Comparison of ENCODE assay signal across 9 cellular contexts in the genomic region with DNA sequence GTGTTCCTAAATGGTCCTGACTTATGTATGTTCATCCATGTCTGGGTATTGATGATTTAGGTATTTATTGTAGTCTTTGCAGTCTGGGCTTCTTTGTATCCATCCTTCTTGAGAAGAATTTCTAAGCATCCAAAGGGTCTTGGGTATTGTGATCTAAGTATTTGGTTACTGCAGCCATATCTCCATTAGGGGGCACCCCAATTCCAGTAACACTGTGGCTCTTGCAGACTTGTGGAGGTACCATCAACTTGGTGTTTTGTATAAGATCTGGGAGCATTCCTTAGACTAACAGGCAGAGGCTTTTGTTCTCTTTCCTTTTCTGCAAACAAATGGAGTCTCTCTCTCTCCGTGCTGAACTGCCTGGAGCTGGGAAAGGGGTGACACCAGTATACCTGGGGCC.
DNase-seq lines count a peak whose midpoint lies in the region; TF ChIP-seq lines count a peak whose summit lies in the region.
"Had no signal": no experiment of that assay in that cellular context is flagged by ENCODE, and none has a peak within 500 bp of the region (broad histone marks: within the 10 kb centered on the region; RNA-seq: fewer than 3 reads in every experiment).

No MANE protein-coding gene starts in this region.

- H3K4me3 ChIP-seq in OCI-LY7 (ENCODE audit: low read depth, low read length, poor library complexity, severe bottlenecking) = no peak overlapping the region

- H4K20me1 ChIP-seq in OCI-LY7 (ENCODE audit: insufficient read depth, low read length) = no peaks in the 10 kb centered on the region

- H3K9me3 ChIP-seq in OCI-LY7 (ENCODE audit: low read length) = no peaks in the 10 kb centered on the region

- H2AFZ ChIP-seq in OCI-LY7 (ENCODE audit: low read length) = no peak overlapping the region

- H3K79me2 ChIP-seq in OCI-LY7 (ENCODE audit: insufficient read depth, low read depth, low read length) = no peaks in the 10 kb centered on the region

- no peaks in the 10 kb centered on the region for H3K9me2 ChIP-seq in OCI-LY7 (ENCODE audit: insufficient read depth, low read length)

- no peak overlapping the region for H3K4me2 ChIP-seq in OCI-LY7 (ENCODE audit: low read length)

- DNase-seq in AG09319 (ENCODE audit: extremely low read depth, low read depth) (no peak), GM10248 (ENCODE audit: extremely low spot score) (no peak), OCI-LY7 (ENCODE audit: low spot score) (peak; percentile 37), fibroblast of gingiva (ENCODE audit: low read depth) (peak; percentile 1), KG1 (lab: John Stamatoyannopoulos, UW) (no peak)
- DNase-seq in NK-92 treated with Interleukin-12 subunit alpha and Interleukin-12 subunit beta, amount 100 ng/mL, for 24 hours (lab: John Stamatoyannopoulos, UW) = no peak
- no peak for DNase-seq in activated CD8-positive, alpha-beta memory T cell treated with anti-CD3 and anti-CD28 coated beads, Interleukin-2, amount 50 U/mL, for 48 hours
- DNase-seq in effector CD4-positive, alpha-beta T cell = no peak

- no peaks in the 10 kb centered on the region for H3K36me3 ChIP-seq in OCI-LY7 (ENCODE audit: insufficient read depth, low read length)

- no peak overlapping the region for H3K27ac ChIP-seq in OCI-LY7 (ENCODE audit: low read depth, low read length, poor library complexity, severe bottlenecking)
- H3K27ac ChIP-seq: HL-60 had no signal

- POLR2A ChIA-PET in GM10248 (lab: Yijun Ruan, JAX) (no interaction called here), OCI-LY7 (lab: Charles Lee) (no interaction called here)

- CTCF ChIA-PET in GM10248 (lab: Yijun Ruan, JAX) (interaction anchor here (1.1 kb wide), 1 partner anchor 9 kb away, joined by 4 read pairs; no protein-coding TSS in a partner anchor), OCI-LY7 (lab: Charles Lee; ENCODE audit: unreplicated experiment) (no interaction called here)

- TF ChIP-seq CTCF in AG09319 (IDR thresholded peaks at IDR 0.05; ENCODE audit: low read depth, low read length) (peak; percentile 27), GM10248 (IDR thresholded peaks at IDR 0.05; ENCODE audit: control extremely low read depth, extremely low read depth, low read depth, missing control alignments) (peak; percentile 28), OCI-LY7 (conservative IDR thresholded peaks at IDR 0.05; ENCODE audit: low read length) (peak; percentile 72)

- BruUV-seq in OCI-LY7 (replicated peaks; lab: Mats Ljungman, UMichigan) = no TSS peak

- intact Hi-C loops in OCI-LY7 (cut with micrococcal nuclease; ENCODE audit: unreplicated experiment) = loop anchor here (10.0 kb wide), 1 partner anchor 566 kb away; no protein-coding TSS in a partner anchor

- H3K4me1 ChIP-seq in OCI-LY7 (ENCODE audit: insufficient read depth, low read length, poor library complexity, severe bottlenecking) = no peaks in the 10 kb centered on the region

Comparison
In these comparisons a context has a peak if more than half of its experiments do, and no peak if none do; other contexts are left out.
1. DNase-seq: peak in OCI-LY7 (single experiment) and fibroblast of gingiva (single experiment); none in AG09319 (single experiment), GM10248 (single experiment), NK-92 treated with Interleukin-12 subunit alpha and Interleukin-12 subunit beta, amount 100 ng/mL, for 24 hours (single experiment), activated CD8-positive, alpha-beta memory T cell treated with anti-CD3 and anti-CD28 coated beads, Interleukin-2, amount 50 U/mL, for 48 hours (single experiment), KG1 (single experiment) and effector CD4-positive, alpha-beta T cell (single experiment).
2. Peak in every context shown above with its lines, with median percentiles within 50 percentile points of each other: CTCF ChIP-seq.